Comparison of ENCODE assay signal across 18 cellular contexts in the genomic region with DNA sequence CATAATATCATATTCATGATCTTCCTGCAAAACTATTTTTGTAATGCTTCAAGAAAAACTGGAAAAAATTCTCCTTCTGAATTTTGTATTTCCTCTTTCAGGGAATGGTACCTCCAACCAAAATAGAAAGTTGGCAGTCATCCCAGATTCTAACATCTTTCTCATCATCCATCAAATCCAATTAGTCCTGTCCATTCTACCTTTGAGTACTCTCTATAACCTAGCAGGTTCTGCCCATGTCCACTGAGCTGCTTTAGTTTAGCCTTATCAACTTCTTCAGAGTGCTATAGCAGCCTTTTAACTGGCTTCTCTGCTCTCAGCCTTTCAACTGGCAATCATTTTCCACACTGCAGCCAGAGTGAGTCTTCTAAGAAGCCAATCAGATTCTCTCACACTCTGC.
DNase-seq lines count a peak whose midpoint lies in the region; ATAC-seq, FAIRE-seq and TF ChIP-seq lines count a peak whose summit lies in the region.
"Had no signal": no experiment of that assay in that cellular context is flagged by ENCODE, and none has a peak within 500 bp of the region (broad histone marks: within the 10 kb centered on the region; RNA-seq: fewer than 3 reads in every experiment).

No MANE protein-coding gene starts in this region.

- no peaks in the 10 kb centered on the region for H3K79me1 ChIP-seq in mesenchymal stem cell (replicated peaks; ENCODE audit: low read length, poor library complexity, severe bottlenecking)

- H3K27ac ChIP-seq in CD4-positive, CD25-positive, alpha-beta regulatory T cell (ENCODE audit: insufficient read depth, low read length, poor library complexity, severe bottlenecking), result no peak overlapping the region
- H3K27ac ChIP-seq in mesenchymal stem cell (ENCODE audit: low read length, poor library complexity, severe bottlenecking), result no peak overlapping the region
- H3K27ac ChIP-seq: epithelial cell of prostate had no signal

- no peak overlapping the region for H3K14ac ChIP-seq in mesenchymal stem cell (ENCODE audit: low read length in 2 of 2)

- H3K4me3 ChIP-seq in CD4-positive, CD25-positive, alpha-beta regulatory T cell (ENCODE audit: low read depth, low read length), result no peak overlapping the region
- H3K4me3 ChIP-seq in mesenchymal stem cell (ENCODE audit: insufficient read depth in 1 of 2, low read depth in 1 of 2, low read length in 2 of 2), result no peak overlapping the region

- peaks cover 4% of the 10 kb centered on the region for H3K27me3 Mint-ChIP-seq in CD4-positive, CD25-positive, alpha-beta regulatory T cell
- H3K27me3 Mint-ChIP-seq: brain had no signal

- no peak overlapping the region for H2BK5ac ChIP-seq in mesenchymal stem cell (ENCODE audit: low read depth, low read length, poor library complexity, severe bottlenecking)

- no peaks in the 10 kb centered on the region for H3K36me3 ChIP-seq in CD4-positive, CD25-positive, alpha-beta regulatory T cell (ENCODE audit: control insufficient read depth, insufficient read depth, low read length)
- no peaks in the 10 kb centered on the region for H3K36me3 ChIP-seq in mesenchymal stem cell (ENCODE audit: control insufficient read depth in 1 of 2, insufficient read depth in 2 of 2, low read depth in 1 of 2, low read length in 2 of 2)

- H3K4me2 ChIP-seq in mesenchymal stem cell (ENCODE audit: low read length, poor library complexity, severe bottlenecking), result no peak overlapping the region

- H3K4me3 Mint-ChIP-seq in CD4-positive, CD25-positive, alpha-beta regulatory T cell, result no peak overlapping the region
- H3K4me3 Mint-ChIP-seq: B cell had no signal

- no peaks in the 10 kb centered on the region for H3K36me3 Mint-ChIP-seq in CD4-positive, CD25-positive, alpha-beta regulatory T cell
- H3K36me3 Mint-ChIP-seq: brain had no signal

- no peak overlapping the region for H2BK15ac ChIP-seq in mesenchymal stem cell (ENCODE audit: low read depth, poor library complexity, severe bottlenecking)

- no peaks in the 10 kb centered on the region for H3K9me3 Mint-ChIP-seq in CD4-positive, CD25-positive, alpha-beta regulatory T cell
- H3K9me3 Mint-ChIP-seq: brain had no signal

- H2BK120ac ChIP-seq in mesenchymal stem cell (ENCODE audit: low read depth, low read length), result no peak overlapping the region

- peak overlapping the region in 2 of 3 donors; percentile 21 to 45 for H3K27ac Mint-ChIP-seq in CD4-positive, CD25-positive, alpha-beta regulatory T cell
- H3K27ac Mint-ChIP-seq: B cell had no signal

- peak overlapping the region in 1 of 2 experiments; percentile 38 for H3K18ac ChIP-seq in mesenchymal stem cell (ENCODE audit: low read depth in 1 of 2, low read length in 2 of 2)

- no peak overlapping the region for H2AK5ac ChIP-seq in mesenchymal stem cell (ENCODE audit: low read length, severe bottlenecking)

- H3K27me3 ChIP-seq in CD4-positive, CD25-positive, alpha-beta regulatory T cell (ENCODE audit: control insufficient read depth, insufficient read depth, low read length), result no peaks in the 10 kb centered on the region
- no peaks in the 10 kb centered on the region for H3K27me3 ChIP-seq in mesenchymal stem cell (ENCODE audit: control insufficient read depth in 1 of 2, insufficient read depth in 1 of 2, low read length in 2 of 2)

- peak overlapping the region; percentile 83 to 91 for H2BK12ac ChIP-seq in mesenchymal stem cell (ENCODE audit: low read length in 2 of 2)

- FAIRE-seq in GM12891 (lab: Jason Lieb, UNC), result no peak

- no peak for ATAC-seq in CD4-positive, CD25-positive, alpha-beta regulatory T cell (ENCODE audit: low read depth in 2 of 2)
- peak; percentile 64 for ATAC-seq in SK-N-SH treated with all-trans-retinoic acid at 6 μM for 48 hours
- ATAC-seq in GM18909 (IDR thresholded peaks at IDR 0.05; ENCODE audit: poor library complexity, unreplicated experiment), result no peak
- no peak for ATAC-seq in left lobe of liver
- ATAC-seq: Panc1; stimulated activated naive CD8-positive, alpha-beta T cell treated with anti-CD3 and anti-CD28 coated beads, Interleukin-15, Interleukin-2, amounts not matched to agents 100 U/mL and 50 U/mL, for 24 hours had no signal

- H3K4ac ChIP-seq in mesenchymal stem cell (ENCODE audit: low read depth in 1 of 2, low read length in 2 of 2), result peak overlapping the region in 1 of 2 experiments; percentile 0

- peaks cover 0 to 16% (median 10%) of the 10 kb centered on the region in 4 donors for H3K4me1 Mint-ChIP-seq in CD4-positive, CD25-positive, alpha-beta regulatory T cell

- no peak overlapping the region for H4K8ac ChIP-seq in mesenchymal stem cell (ENCODE audit: low read length)

- peaks cover 2% of the 10 kb centered on the region for H3K4me1 ChIP-seq in CD4-positive, CD25-positive, alpha-beta regulatory T cell (ENCODE audit: control insufficient read depth, insufficient read depth, low read length, poor library complexity, severe bottlenecking)
- H3K4me1 ChIP-seq in mesenchymal stem cell (ENCODE audit: control insufficient read depth, insufficient read depth, low read depth, low read length), result no peaks in the 10 kb centered on the region

- no peak overlapping the region for H3K23ac ChIP-seq in mesenchymal stem cell (ENCODE audit: low read length in 2 of 2)

- H3K9me3 ChIP-seq in CD4-positive, CD25-positive, alpha-beta regulatory T cell (ENCODE audit: control insufficient read depth in 2 of 2, low read length in 2 of 2), result no peaks in the 10 kb centered on the region
- no peaks in the 10 kb centered on the region for H3K9me3 ChIP-seq in mesenchymal stem cell (ENCODE audit: control insufficient read depth, low read length)

- H2AFZ ChIP-seq in mesenchymal stem cell (ENCODE audit: low read depth, low read length), result no peak overlapping the region

- H4K91ac ChIP-seq in mesenchymal stem cell (ENCODE audit: low read length), result no peak overlapping the region

- H3K9ac ChIP-seq in mesenchymal stem cell (ENCODE audit: low read length), result no peak overlapping the region

- TF ChIP-seq POLR2A in GM12891 (IDR thresholded peaks at IDR 0.05; ENCODE audit: low read depth, low read length), result no peak

- no peak for DNase-seq in CD4-positive, CD25-positive, alpha-beta regulatory T cell
- peak; percentile 68 for DNase-seq in NCI-H1105 treated with DMSO at 0.1 percent for 48 hours (lab: John Stamatoyannopoulos, UW)
- DNase-seq in mesenchymal stem cell, result peak; percentile 29
- DNase-seq in left lobe of liver (ENCODE audit: low spot score), result no peak
- DNase-seq in retina, result no peak
- no peak for DNase-seq in GM12891 (ENCODE audit: insufficient read length, low spot score)
- DNase-seq: activated CD4-positive, alpha-beta T cell treated with anti-CD3 and anti-CD28 coated beads, Interleukin-2, amount 50 U/mL, for 1 hour; mammary epithelial cell; NCI-H1436 treated with DMSO at 0.1 percent for 48 hours; stimulated activated CD4-positive, alpha-beta T cell treated with anti-CD3 and anti-CD28 coated beads, Interleukin-4, amount 100 ng/mL, for 4 hours; stimulated activated naive CD8-positive, alpha-beta T cell treated with anti-CD3 and anti-CD28 coated beads, Interleukin-15, Interleukin-2, amounts not matched to agents 100 U/mL and 50 U/mL, for 24 hours; T-helper 9 cell had no signal

TF ChIP-seq in SK-N-SH treated with all-trans-retinoic acid at 6 μM for 48 hours, 23 proteins besides CTCF, POLR2A, EP300 and RAD21:
- TF ChIP-seq SNAI2 (CRISPR knock-in tag; IDR thresholded peaks at IDR 0.05), result no peak
- TF ChIP-seq ZNF565 (CRISPR knock-in tag; conservative IDR thresholded peaks at IDR 0.05; ENCODE audit: low read depth), result no peak
- TF ChIP-seq ISL1 (CRISPR knock-in tag; IDR thresholded peaks at IDR 0.05), result peak; percentile 79
- TF ChIP-seq ZC3H10 (CRISPR knock-in tag; IDR thresholded peaks at IDR 0.05), result peak; percentile 51; the same call in 1 of the 2 replicates

TF ChIP-seq in GM12891, 5 proteins besides CTCF, POLR2A, EP300 and RAD21:
- TF ChIP-seq SPI1 (IDR thresholded peaks at IDR 0.05; ENCODE audit: low read depth, low read length) (no peak), PAX5 (IDR thresholded peaks at IDR 0.05; ENCODE audit: insufficient read depth, low read length, severe bottlenecking) (no peak), TAF1 (IDR thresholded peaks at IDR 0.05; ENCODE audit: low read depth, low read length) (no peak), POU2F2 (IDR thresholded peaks at IDR 0.05; ENCODE audit: low read depth, low read length) (no peak), POLR2AphosphoS5 (IDR thresholded peaks at IDR 0.05; ENCODE audit: low read depth, low read length) (no peak)

Comparison
In these comparisons a context has a peak if more than half of its experiments do, and no peak if none do; other contexts are left out.
1. DNase-seq: peak in NCI-H1105 treated with DMSO at 0.1 percent for 48 hours (single experiment) and mesenchymal stem cell (single experiment); none in CD4-positive, CD25-positive, alpha-beta regulatory T cell (0 of 3), left lobe of liver (single experiment), retina (single experiment) and GM12891 (single experiment).